Comparison of ENCODE assay signal across 8 cellular contexts in genomic region chr22:24429411-24430365, GRCh38. TPM values are rescaled to one million over a fixed set of nuclear protein-coding genes. Genes with fewer than 3 reads are reported as not detected.
DNase-seq lines count a peak whose midpoint lies in the region; ATAC-seq and TF ChIP-seq lines count a peak whose summit lies in the region.

No MANE protein-coding gene starts in this region.

- no peaks in the 10 kb centered on the region for H3K36me3 Mint-ChIP-seq in WTC11

- H3K4me1 Mint-ChIP-seq in WTC11 = peaks cover 18% of the 10 kb centered on the region

- DNase-seq in activated gamma-delta T cell treated with Interleukin-2 at 50 U/mL for 16 hours (peak; percentile 28), activated gamma-delta T cell (lab: John Stamatoyannopoulos, UW) (no peak), WTC11 (ENCODE audit: low spot score) (no peak), AG08396 (ENCODE audit: low spot score) (no peak), ureter (ENCODE audit: low spot score) (no peak)
- peak; percentile 40 for DNase-seq in effector CD4-positive, alpha-beta T cell
- DNase-seq in stimulated activated CD4-positive, alpha-beta T cell treated with anti-CD3 and anti-CD28 coated beads, Interleukin-15, amount 100 ng/mL, for 24 hours = peak; percentile 90

- no peak for TF ChIP-seq CTCF in WTC11 (IDR thresholded peaks at IDR 0.05)

- H3K4me3 Mint-ChIP-seq in WTC11 = no peak overlapping the region

- POLR2A ChIA-PET in WTC11 (lab: Charles Lee) = interaction anchor here (1.0 kb wide), 1 partner anchor 78 kb away, joined by 3 read pairs; no protein-coding TSS in a partner anchor

- ATAC-seq in WTC11 (peak; percentile 39), HG02870 (IDR thresholded peaks at IDR 0.05; ENCODE audit: unreplicated experiment) (no peak)

- CTCF ChIA-PET in WTC11 (lab: Charles Lee) = interaction anchor here (0.8 to 14.0 kb wide), 6 partner anchors 9 to 343 kb away, joined by 3 to 271 read pairs (median 6); no protein-coding TSS in a partner anchor

- H3K27me3 Mint-ChIP-seq in WTC11 (ENCODE audit: low read depth) = peaks cover 16% of the 10 kb centered on the region

- no peak overlapping the region for H3K27ac Mint-ChIP-seq in WTC11

- H3K9me3 Mint-ChIP-seq in WTC11 = no peaks in the 10 kb centered on the region

TF ChIP-seq in WTC11, 78 proteins besides CTCF, POLR2A, EP300 and RAD21:
- no peak for TF ChIP-seq ZNF219 (CRISPR knock-in tag; IDR thresholded peaks at IDR 0.05; ENCODE audit: borderline replicate concordance)
- no peak for TF ChIP-seq USF1 (CRISPR knock-in tag; IDR thresholded peaks at IDR 0.05)
- TF ChIP-seq USF2 (CRISPR knock-in tag; IDR thresholded peaks at IDR 0.05) = no peak
- TF ChIP-seq ZNF671 (CRISPR knock-in tag; IDR thresholded peaks at IDR 0.05) = no peak
- no peak for TF ChIP-seq CREM (CRISPR knock-in tag; IDR thresholded peaks at IDR 0.05)
- no peak for TF ChIP-seq ZNF281 (CRISPR knock-in tag; IDR thresholded peaks at IDR 0.05)
- TF ChIP-seq NR1H2 (CRISPR knock-in tag; IDR thresholded peaks at IDR 0.05) = no peak

RNA-seq across cellular contexts. Expression of gene ADORA2A, which starts 2.3 kb away (rescaled TPM):
- 7.0 to 8.1 TPM (median 7.6 TPM) in 3 replicates for total RNA-seq in WTC11 (2021)
- total RNA-seq in ureter = 3.3 TPM

Comparison
In these comparisons a context has a peak if more than half of its experiments do, and no peak if none do; other contexts are left out.
1. DNase-seq: peak in activated gamma-delta T cell treated with Interleukin-2 at 50 U/mL for 16 hours (single experiment), effector CD4-positive, alpha-beta T cell (single experiment) and stimulated activated CD4-positive, alpha-beta T cell treated with anti-CD3 and anti-CD28 coated beads, Interleukin-15, amount 100 ng/mL, for 24 hours (single experiment); none in activated gamma-delta T cell (single experiment), WTC11 (single experiment), AG08396 (single experiment) and ureter (single experiment).